Comparison of ENCODE assay signal across 17 cellular contexts in the genomic region with DNA sequence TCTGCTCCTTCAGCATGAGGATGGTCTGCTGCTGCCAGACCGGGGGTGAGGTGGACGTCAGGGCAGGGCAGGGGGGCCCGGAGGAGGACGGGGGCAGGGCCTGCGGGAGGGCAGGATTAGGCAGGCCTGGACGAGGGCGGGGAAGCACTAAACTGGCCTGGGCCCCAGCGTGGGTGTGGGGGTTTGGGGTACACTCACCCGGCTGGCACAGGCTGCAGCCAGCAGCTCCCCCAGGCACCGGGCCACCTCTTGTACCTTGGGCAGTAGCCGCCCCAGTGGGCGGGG. TPM values are rescaled to one million over a fixed set of nuclear protein-coding genes. Genes with fewer than 3 reads are reported as not detected.
"Had no signal": no experiment of that assay in that cellular context is flagged by ENCODE, and none has a peak within 500 bp of the region (broad histone marks: within the 10 kb centered on the region; RNA-seq: fewer than 3 reads in every experiment).

No MANE protein-coding gene starts in this region.

- H3K4me1 ChIP-seq: foreskin keratinocyte had no signal

- DNase-seq: dermis blood vessel endothelial cell; dorsolateral prefrontal cortex; effector CD4-positive, alpha-beta T cell; effector memory CD4-positive, alpha-beta T cell; foreskin keratinocyte; heart right ventricle; hippocampal formation; left cardiac atrium; left lung; left ventricle myocardium superior; lower lobe of right lung; mesendoderm had no signal

- H3K4me3 ChIP-seq: coronary artery, esophagus muscularis mucosa, gastroesophageal sphincter, heart right ventricle, left lung, lower lobe of right lung had no signal

- H3K36me3 ChIP-seq: esophagus muscularis mucosa, gastroesophageal sphincter, heart right ventricle, left lung, lower lobe of right lung had no signal

- H3K27ac ChIP-seq: coronary artery, esophagus muscularis mucosa, foreskin keratinocyte, gastroesophageal sphincter, heart right ventricle, left lung, lower lobe of right lung had no signal

- H3K9me3 ChIP-seq: esophagus muscularis mucosa, gastroesophageal sphincter, heart right ventricle, left lung, lower lobe of right lung had no signal

RNA-seq across cellular contexts. Expression of gene ENTPD2, which starts 11.0 kb away (rescaled TPM):
- polyA plus RNA-seq: endothelial cell of umbilical vein, fibroblast of lung had no signal
